In genomic region chr15:76776969-76777368, GRCh38 we compare ENCODE assay signal across 28 cellular contexts.
"Had no signal": no experiment of that assay in that cellular context is flagged by ENCODE, and none has a peak within 500 bp of the region (broad histone marks: within the 10 kb centered on the region; RNA-seq: fewer than 3 reads in every experiment).

No MANE protein-coding gene starts in this region.

- DNase-seq: activated CD4-positive, alpha-beta memory T cell treated with anti-CD3 and anti-CD28 coated beads, Interleukin-2, amount 10 ng/mL, durations not matched to agents 7 days and 5 days; activated CD4-positive, alpha-beta T cell treated with anti-CD3 and anti-CD28 coated beads for 1 hour; activated CD4-positive, alpha-beta T cell treated with anti-CD3 and anti-CD28 coated beads, Interleukin-2, amount 10 ng/mL, durations not matched to agents 7 days and 5 days; activated CD8-positive, alpha-beta memory T cell treated with anti-CD3 and anti-CD28 coated beads, Interleukin-2, amount 50 U/mL, for 48 hours; activated gamma-delta T cell; activated naive CD4-positive, alpha-beta T cell treated with anti-CD3 and anti-CD28 coated beads, Interleukin-2, amount 50 U/mL, for 16 hours; activated T-cell treated with anti-CD3 and anti-CD28 coated beads, Interleukin-2, amount 50 U/mL, for 24 hours; amygdala; central memory CD4-positive, alpha-beta T cell; effector CD8-positive, alpha-beta T cell; kidney glomerular epithelial cell; lower lobe of right lung; mesenchymal stem cell; mucosa of descending colon; spleen; stimulated activated naive CD4-positive, alpha-beta T cell; T-helper 17 cell; T1000 had no signal

- H3K36me3 ChIP-seq: breast epithelium had no signal

- H3K27ac ChIP-seq: breast epithelium, epithelial cell of prostate, lower lobe of right lung, right atrium auricular region, spleen, suprapubic skin, tibial nerve had no signal

- H3K4me3 ChIP-seq: breast epithelium, lower lobe of right lung, mucosa of descending colon, right atrium auricular region, spleen, suprapubic skin, tibial nerve had no signal

- ATAC-seq: left lobe of liver; lower lobe of right lung; mucosa of descending colon; natural killer cell treated with Interleukin-12 subunit alpha and Interleukin-12 subunit beta and Interleukin-15 and Interleukin-18, amount 100 ng/mL, for 72 hours; T-helper 17 cell had no signal

- H3K4me1 ChIP-seq: breast epithelium, lower lobe of right lung, right atrium auricular region, spleen, suprapubic skin, tibial nerve had no signal

- FAIRE-seq: colon, endometrium, frontal cortex had no signal

- H3K9me3 ChIP-seq: breast epithelium, lower lobe of right lung, mucosa of descending colon, right atrium auricular region had no signal
